Comparison of ENCODE assay signal across 1 cellular context in genomic region chr7:104900525-104900924, GRCh38.
A peak's percentile ranks its signal among the peaks of the same experiment; 100 is the strongest.
TF ChIP-seq lines count a peak whose summit lies in the region.

No MANE protein-coding gene starts in this region.

TF ChIP-seq in HepG2, 621 proteins besides CTCF, POLR2A, EP300 and RAD21 (continued from another document and continues in another):
- no peak for TF ChIP-seq THAP9 (CRISPR knock-in tag; IDR thresholded peaks at IDR 0.05; ENCODE audit: borderline replicate concordance)
- TF ChIP-seq ZNF318 (CRISPR knock-in tag; IDR thresholded peaks at IDR 0.05): no peak
- no peak for TF ChIP-seq MXD4 (CRISPR knock-in tag; IDR thresholded peaks at IDR 0.05)
- no peak for TF ChIP-seq TOPORS (CRISPR knock-in tag; IDR thresholded peaks at IDR 0.05)
- TF ChIP-seq BHLHE40 (IDR thresholded peaks at IDR 0.05; ENCODE audit: low read length): no peak
- no peak for TF ChIP-seq ZNF275 (CRISPR knock-in tag; IDR thresholded peaks at IDR 0.05; ENCODE audit: borderline replicate concordance)
- peak; percentile 95 for TF ChIP-seq HMG20B (CRISPR knock-in tag; conservative IDR thresholded peaks at IDR 0.05)
- TF ChIP-seq KLF12 (CRISPR knock-in tag; IDR thresholded peaks at IDR 0.05; ENCODE audit: borderline replicate concordance): no peak
- TF ChIP-seq HINFP (CRISPR knock-in tag; IDR thresholded peaks at IDR 0.05; ENCODE audit: low read depth): no peak
- no peak for TF ChIP-seq NFE2L2 (IDR thresholded peaks at IDR 0.05; ENCODE audit: low read length)
- TF ChIP-seq MIXL1 (CRISPR knock-in tag; IDR thresholded peaks at IDR 0.05): no peak
- no peak for TF ChIP-seq MIER3 (CRISPR knock-in tag; IDR thresholded peaks at IDR 0.05; ENCODE audit: borderline replicate concordance)
- TF ChIP-seq ZNF326 (CRISPR knock-in tag; IDR thresholded peaks at IDR 0.05; ENCODE audit: borderline replicate concordance): no peak
- TF ChIP-seq ATF5 (CRISPR knock-in tag; IDR thresholded peaks at IDR 0.05; ENCODE audit: low read depth): no peak
- no peak for TF ChIP-seq GPBP1L1 (CRISPR knock-in tag; IDR thresholded peaks at IDR 0.05)
- no peak for TF ChIP-seq KDM1A (CRISPR knock-in tag; IDR thresholded peaks at IDR 0.05)
- no peak for TF ChIP-seq ZNF770 (CRISPR knock-in tag; IDR thresholded peaks at IDR 0.05)
- no peak for TF ChIP-seq SP1 (IDR thresholded peaks at IDR 0.05)
- TF ChIP-seq SP1 (CRISPR knock-in tag; IDR thresholded peaks at IDR 0.05): no peak
- TF ChIP-seq ZNF709 (CRISPR knock-in tag; IDR thresholded peaks at IDR 0.05): no peak
- no peak for TF ChIP-seq NKX3-1 (CRISPR knock-in tag; IDR thresholded peaks at IDR 0.05)
- no peak for TF ChIP-seq GMEB2 (CRISPR knock-in tag; IDR thresholded peaks at IDR 0.05; ENCODE audit: low read depth)
- no peak for TF ChIP-seq ZMAT5 (CRISPR knock-in tag; IDR thresholded peaks at IDR 0.05; ENCODE audit: borderline replicate concordance, low read depth)
- no peak for TF ChIP-seq ZBTB39 (CRISPR knock-in tag; IDR thresholded peaks at IDR 0.05)
- TF ChIP-seq ZNF782 (CRISPR knock-in tag; IDR thresholded peaks at IDR 0.05; ENCODE audit: borderline replicate concordance): no peak
- no peak for TF ChIP-seq DR1 (CRISPR knock-in tag; IDR thresholded peaks at IDR 0.05)
- no peak for TF ChIP-seq ZFP37 (CRISPR knock-in tag; IDR thresholded peaks at IDR 0.05; ENCODE audit: borderline replicate concordance)
- no peak for TF ChIP-seq ZNF605 (CRISPR knock-in tag; IDR thresholded peaks at IDR 0.05)
- TF ChIP-seq FOXP1 (IDR thresholded peaks at IDR 0.05): no peak
- peak; percentile 20; the same call in 1 of the 2 replicates for TF ChIP-seq FOXP1 (CRISPR knock-in tag; IDR thresholded peaks at IDR 0.05)
- TF ChIP-seq SMC3 (IDR thresholded peaks at IDR 0.05; ENCODE audit: low read length): no peak
- no peak for TF ChIP-seq SETDB1 (CRISPR knock-in tag; IDR thresholded peaks at IDR 0.05; ENCODE audit: borderline replicate concordance)
- TF ChIP-seq ZNF761 (CRISPR knock-in tag; conservative IDR thresholded peaks at IDR 0.05): no peak
- TF ChIP-seq ZNF350 (CRISPR knock-in tag; IDR thresholded peaks at IDR 0.05; ENCODE audit: borderline replicate concordance, low read depth): no peak
- TF ChIP-seq RFX5 (IDR thresholded peaks at IDR 0.05; ENCODE audit: low read depth, low read length): no peak
